Comparison of ENCODE assay signal across 10 cellular contexts in genomic region chr9:4690144-4690543, GRCh38.
A peak's percentile ranks its signal among the peaks of the same experiment; 100 is the strongest.
DNase-seq lines count a peak whose midpoint lies in the region; ATAC-seq lines count a peak whose summit lies in the region.
"Had no signal": no experiment of that assay in that cellular context is flagged by ENCODE, and none has a peak within 500 bp of the region (broad histone marks: within the 10 kb centered on the region; RNA-seq: fewer than 3 reads in every experiment).

No MANE protein-coding gene starts in this region.

- ATAC-seq in GM18858 (IDR thresholded peaks at IDR 0.05; ENCODE audit: unreplicated experiment) (peak; percentile 44), GM21576 (IDR thresholded peaks at IDR 0.05; ENCODE audit: unreplicated experiment) (peak; percentile 40), HG03342 (IDR thresholded peaks at IDR 0.05; ENCODE audit: unreplicated experiment) (peak; percentile 57), memory B cell (ENCODE audit: low read depth) (no peak)

- no peak overlapping the region for H3K4me3 Mint-ChIP-seq in memory B cell
- H3K4me3 Mint-ChIP-seq: activated CD4-positive, alpha-beta T cell treated with anti-CD3 and anti-CD28 coated beads, Interleukin-2, amount 10 ng/mL, durations not matched to agents 7 days and 5 days had no signal

- peaks cover 26% of the 10 kb centered on the region for H3K36me3 Mint-ChIP-seq in memory B cell

- H3K27ac Mint-ChIP-seq in memory B cell, result peak overlapping the region; percentile 32
- H3K27ac Mint-ChIP-seq: activated CD4-positive, alpha-beta T cell treated with anti-CD3 and anti-CD28 coated beads, Interleukin-2, amount 10 ng/mL, durations not matched to agents 7 days and 5 days had no signal

- intact Hi-C loops in head of caudate nucleus (cut with DNase I), result no loop called here

- H3K4me1 Mint-ChIP-seq in memory B cell, result peaks cover 23% of the 10 kb centered on the region

- no peaks in the 10 kb centered on the region for H3K9me3 Mint-ChIP-seq in memory B cell
- H3K9me3 Mint-ChIP-seq: activated CD4-positive, alpha-beta T cell treated with anti-CD3 and anti-CD28 coated beads, Interleukin-2, amount 10 ng/mL, durations not matched to agents 7 days and 5 days had no signal

- DNase-seq in memory B cell (ENCODE audit: low spot score in 2 of 2) (no peak), NCI-H2107 (lab: John Stamatoyannopoulos, UW) (no peak), head of caudate nucleus (no peak), SKM-1 treated with dmso at 0.1 percent for 144 hours (lab: John Stamatoyannopoulos, UW; ENCODE audit: unreplicated experiment) (no peak)
- DNase-seq in stimulated activated CD4-positive, alpha-beta T cell treated with anti-CD3 and anti-CD28 coated beads, Interleukin-15, amount 100 ng/mL, for 24 hours, result no peak
- DNase-seq: activated CD4-positive, alpha-beta T cell treated with anti-CD3 and anti-CD28 coated beads, Interleukin-2, amount 10 ng/mL, durations not matched to agents 7 days and 5 days; DND-41 had no signal

- no peaks in the 10 kb centered on the region for H3K27me3 Mint-ChIP-seq in memory B cell
- H3K27me3 Mint-ChIP-seq: activated CD4-positive, alpha-beta T cell treated with anti-CD3 and anti-CD28 coated beads, Interleukin-2, amount 10 ng/mL, durations not matched to agents 7 days and 5 days had no signal
